14 cellular contexts compared by ENCODE assay signal in the genomic region with DNA sequence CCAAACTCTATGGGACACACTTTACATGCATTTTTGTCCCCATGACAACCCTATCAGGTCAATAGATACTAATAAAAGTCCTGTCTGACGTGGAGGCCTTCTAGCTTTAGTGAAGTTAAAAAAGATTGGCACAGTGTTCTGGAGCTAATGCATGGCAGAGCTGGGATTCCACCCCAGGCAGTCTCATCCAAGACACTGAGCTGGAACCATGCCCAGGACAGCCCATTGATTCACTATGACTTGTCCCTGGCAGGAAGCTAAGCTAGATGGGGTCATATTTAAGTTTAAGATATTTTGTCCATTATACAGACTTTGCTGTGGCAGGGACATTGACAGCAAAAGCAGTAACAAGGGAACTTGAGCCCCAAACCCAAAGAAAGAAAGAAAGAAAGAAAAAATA. TPM values are rescaled to one million over a fixed set of nuclear protein-coding genes. Genes with fewer than 3 reads are reported as not detected.
DNase-seq lines count a peak whose midpoint lies in the region; ATAC-seq, FAIRE-seq and TF ChIP-seq lines count a peak whose summit lies in the region.
"Had no signal": no experiment of that assay in that cellular context is flagged by ENCODE, and none has a peak within 500 bp of the region (broad histone marks: within the 10 kb centered on the region; RNA-seq: fewer than 3 reads in every experiment).

No MANE protein-coding gene starts in this region.

- H3K27me3 ChIP-seq in bronchial epithelial cell (ENCODE audit: control insufficient read depth, insufficient read depth, low read length) (no peaks in the 10 kb centered on the region), HepG2 (ENCODE audit: control insufficient read depth in 1 of 2, insufficient read depth in 2 of 2, low read length in 2 of 2) (no peaks in the 10 kb centered on the region)

- POLR2A ChIA-PET in HepG2 (lab: Yijun Ruan, JAX), result no interaction called here

- FAIRE-seq in bronchial epithelial cell (lab: Jason Lieb, UNC), result no peak
- FAIRE-seq in HepG2 (lab: Jason Lieb, UNC), result no peak

- DNase-seq in Daoy (ENCODE audit: low read depth) (peak; percentile 97), NCI-H1105 treated with DMSO at 0.1 percent for 48 hours (lab: John Stamatoyannopoulos, UW) (peak; percentile 16), bronchial epithelial cell (ENCODE audit: low read depth) (peak; percentile 98), HepG2 (ENCODE audit: low spot score) (no peak), GF-D8 (lab: John Stamatoyannopoulos, UW) (no peak), AML-193 (lab: John Stamatoyannopoulos, UW) (no peak)
- DNase-seq in activated CD4-positive, alpha-beta T cell treated with anti-CD3 and anti-CD28 coated beads for 48 hours, result no peak
- DNase-seq in activated effector memory CD4-positive, alpha-beta T cell treated with anti-CD3 and anti-CD28 coated beads, Interleukin-2, amount 50 U/mL, for 16 hours, result no peak
- DNase-seq: DMS79 treated with DMSO at 0.1 percent for 48 hours, KBM-7, NCI-H526 treated with DMSO at 0.1 percent for 48 hours, T-helper 1 cell had no signal

- no peaks in the 10 kb centered on the region for H3K9me3 ChIP-seq in HepG2 (ENCODE audit: low read length)

- TF ChIP-seq RAD21 in HepG2 (CRISPR knock-in tag; IDR thresholded peaks at IDR 0.05), result no peak

- H3K9ac ChIP-seq in HepG2 (ENCODE audit: insufficient read depth, low read depth, low read length), result no peak overlapping the region

- no peaks in the 10 kb centered on the region for H4K20me1 ChIP-seq in HepG2 (ENCODE audit: insufficient read depth, low read length)

- no peak overlapping the region for H3K4me2 ChIP-seq in HepG2 (ENCODE audit: low read depth, low read length)

- 93% methylated on average over 1 of the region's 1 CpG for WGBS in HepG2 (ENCODE audit: low lambda C conversion rate)

- no TSS peak for BruUV-seq in HepG2 (replicated peaks; lab: Mats Ljungman, UMichigan)

- in situ Hi-C loops in HepG2 (cut with HindIII; ENCODE audit: extremely low pct_ligation_motif_present, low pct_unique_long_range_greater_than_20kb), result no loop called here

- no peak for ATAC-seq in HepG2

- no peak overlapping the region for H2AFZ ChIP-seq in HepG2 (ENCODE audit: low read length)

- no peak overlapping the region for H3K27ac ChIP-seq in HepG2 (ENCODE audit: extremely low read length, insufficient read depth, low read length)

- CTCF ChIA-PET in HepG2 (lab: Yijun Ruan, JAX; ENCODE audit: low intra/inter-chr PET ratio, low total read pairs), result no interaction called here

- TF ChIP-seq CTCF in bronchial epithelial cell (IDR thresholded peaks at IDR 0.05; ENCODE audit: insufficient read depth, low read length, severe bottlenecking) (no peak), HepG2 (CRISPR knock-in tag; IDR thresholded peaks at IDR 0.05) (no peak)

- TF ChIP-seq EP300 in HepG2 (IDR thresholded peaks at IDR 0.05; ENCODE audit: low read depth in 2 of 2, low read length in 2 of 2) (no peak), HepG2 (CRISPR knock-in tag; IDR thresholded peaks at IDR 0.05; ENCODE audit: borderline replicate concordance) (no peak)

- no peak for TF ChIP-seq POLR2A in HepG2 (IDR thresholded peaks at IDR 0.05; ENCODE audit: insufficient read depth in 1 of 2, low read depth in 2 of 2, low read length in 2 of 2)

- H3K4me1 ChIP-seq in HepG2 (ENCODE audit: insufficient read depth, low read length), result peaks cover 23% of the 10 kb centered on the region

- no peaks in the 10 kb centered on the region for H3K79me2 ChIP-seq in HepG2 (ENCODE audit: insufficient read depth, low read length)

- H3K36me3 ChIP-seq in bronchial epithelial cell (ENCODE audit: control insufficient read depth, insufficient read depth, low read length) (no peaks in the 10 kb centered on the region), HepG2 (replicated peaks in 1 of 2; ENCODE audit: control insufficient read depth in 1 of 2, insufficient read depth in 2 of 2, low read length in 2 of 2) (peaks cover 0 to 5% of the 10 kb centered on the region in 2 experiments; a peak in 4 of 5 replicates)

- H3K4me3 ChIP-seq in bronchial epithelial cell (ENCODE audit: low read depth, low read length), result no peak overlapping the region
- H3K4me3 ChIP-seq in HepG2 (replicated peaks in 1 of 3; ENCODE audit: insufficient read depth in 1 of 3, low read depth in 2 of 3, low read length in 3 of 3), result no peak overlapping the region

- intact Hi-C loops in HepG2 (cut with micrococcal nuclease; ENCODE audit: unreplicated experiment), result no loop called here

TF ChIP-seq in HepG2, 621 proteins besides CTCF, POLR2A, EP300 and RAD21:
- TF ChIP-seq, protein P1, sequence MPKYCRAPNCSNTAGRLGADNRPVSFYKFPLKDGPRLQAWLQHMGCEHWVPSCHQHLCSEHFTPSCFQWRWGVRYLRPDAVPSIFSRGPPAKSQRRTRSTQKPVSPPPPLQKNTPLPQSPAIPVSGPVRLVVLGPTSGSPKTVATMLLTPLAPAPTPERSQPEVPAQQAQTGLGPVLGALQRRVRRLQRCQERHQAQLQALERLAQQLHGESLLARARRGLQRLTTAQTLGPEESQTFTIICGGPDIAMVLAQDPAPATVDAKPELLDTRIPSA (CRISPR knock-in tag; IDR thresholded peaks at IDR 0.05; ENCODE audit: borderline replicate concordance), result 0 out of 2 replicates have a peak, but pooled peaks have one; percentile 43
- no peak for TF ChIP-seq ZNF235 (CRISPR knock-in tag; IDR thresholded peaks at IDR 0.05; ENCODE audit: borderline replicate concordance)

RNA-seq across cellular contexts. Expression of a gene that starts 28.1 kb away (rescaled TPM):
- 2.2 and 9.3 TPM in 2 replicates for total RNA-seq in Daoy (2014; rRNA removed; shearing (Covaris generic))
- 0.53 and 1.2 TPM in 2 replicates for total RNA-seq in bronchial epithelial cell
- total RNA-seq in HepG2 (2016; rRNA removed; fragmentation: Illumina TruSeq; extraction: Trizol), result 13.2 and 27.4 TPM in 2 replicates
- 21.5 and 24.0 TPM in 2 replicates for total RNA-seq in HepG2 (2016; cell fraction: cytosol; rRNA removed; fragmentation: Illumina TruSeq; extraction: Trizol; ENCODE audit: low read depth)
- 11.2 and 26.5 TPM in 2 replicates for total RNA-seq in HepG2 (2016; cell fraction: insoluble cytoplasmic fraction; rRNA removed; fragmentation: Illumina TruSeq; extraction: Trizol)
- 16.2 and 16.4 TPM in 2 replicates for total RNA-seq in HepG2 (2016; cell fraction: membrane; rRNA removed; fragmentation: Illumina TruSeq; extraction: Trizol)
- total RNA-seq in HepG2 (2016; cell fraction: nucleus; rRNA removed; fragmentation: Illumina TruSeq; extraction: Trizol), result 87.8 and 88.1 TPM in 2 replicates
- polyA plus RNA-seq in HepG2 (2011; rRNA removed), result 8.6 and 9.3 TPM in 2 replicates
- polyA plus RNA-seq in HepG2 (2011; cell fraction: cytosol; rRNA removed), result 2.6 and 3.9 TPM in 2 replicates
- polyA plus RNA-seq in HepG2 (2011; cell fraction: nucleus; rRNA removed), result 28.3 and 28.6 TPM in 2 replicates
- 7.9 and 8.5 TPM in 2 replicates for polyA plus RNA-seq in HepG2 (2012)
- polyA plus RNA-seq in HepG2 (2016; cell fraction: cytosol; fragmentation: Illumina TruSeq; extraction: Trizol; ENCODE audit: low read depth), result 3.5 and 4.5 TPM in 2 replicates
- polyA plus RNA-seq in HepG2 (2016; cell fraction: insoluble cytoplasmic fraction; fragmentation: Illumina TruSeq; extraction: Trizol; ENCODE audit: low read depth), result 5.4 and 8.4 TPM in 2 replicates
- polyA plus RNA-seq in HepG2 (2016; cell fraction: membrane; fragmentation: Illumina TruSeq; extraction: Trizol; ENCODE audit: low read depth), result 4.9 and 5.2 TPM in 2 replicates
- 52.2 and 52.8 TPM in 2 replicates for polyA plus RNA-seq in HepG2 (2016; cell fraction: nucleus; fragmentation: Illumina TruSeq; extraction: Trizol; ENCODE audit: insufficient read depth, low read depth)
- polyA minus RNA-seq in HepG2 (2011; rRNA and poly(A)+ RNA removed; ENCODE audit: low replicate concordance), result 0.61 and 8.5 TPM in 2 replicates
- 4.9 and 5.1 TPM in 2 replicates for polyA minus RNA-seq in HepG2 (2011; cell fraction: cytosol; rRNA and poly(A)+ RNA removed)
- 136 TPM in 2 replicates for polyA minus RNA-seq in HepG2 (2011; cell fraction: nucleus; rRNA and poly(A)+ RNA removed)
- total RNA-seq: osteocyte had no signal

RNA-seq across cellular contexts. Expression of a gene that starts 28.5 kb away (rescaled TPM):
- total RNA-seq in Daoy (2014; rRNA removed; shearing (Covaris generic)), result 6.5 and 11.2 TPM in 2 replicates
- total RNA-seq in bronchial epithelial cell, result 4.9 and 5.3 TPM in 2 replicates
- total RNA-seq in HepG2 (2016; rRNA removed; fragmentation: Illumina TruSeq; extraction: Trizol), result 58.1 and 58.6 TPM in 2 replicates
- 14.5 and 16.1 TPM in 2 replicates for total RNA-seq in HepG2 (2016; cell fraction: cytosol; rRNA removed; fragmentation: Illumina TruSeq; extraction: Trizol; ENCODE audit: low read depth)
- 51.7 and 53.7 TPM in 2 replicates for total RNA-seq in HepG2 (2016; cell fraction: insoluble cytoplasmic fraction; rRNA removed; fragmentation: Illumina TruSeq; extraction: Trizol)
- 58.2 and 61.8 TPM in 2 replicates for total RNA-seq in HepG2 (2016; cell fraction: membrane; rRNA removed; fragmentation: Illumina TruSeq; extraction: Trizol)
- 59.1 and 60.1 TPM in 2 replicates for total RNA-seq in HepG2 (2016; cell fraction: nucleus; rRNA removed; fragmentation: Illumina TruSeq; extraction: Trizol)
- 43.4 and 47.6 TPM in 2 replicates for polyA plus RNA-seq in HepG2 (2011; rRNA removed)
- polyA plus RNA-seq in HepG2 (2011; cell fraction: cytosol; rRNA removed), result 41.8 and 44.7 TPM in 2 replicates
- 54.5 and 66.1 TPM in 2 replicates for polyA plus RNA-seq in HepG2 (2011; cell fraction: nucleus; rRNA removed)
- polyA plus RNA-seq in HepG2 (2012), result 32.0 and 32.4 TPM in 2 replicates
- polyA plus RNA-seq in HepG2 (2016; cell fraction: cytosol; fragmentation: Illumina TruSeq; extraction: Trizol; ENCODE audit: low read depth), result 9.3 and 9.9 TPM in 2 replicates
- polyA plus RNA-seq in HepG2 (2016; cell fraction: insoluble cytoplasmic fraction; fragmentation: Illumina TruSeq; extraction: Trizol; ENCODE audit: low read depth), result 93.1 and 102 TPM in 2 replicates
- 37.3 and 39.0 TPM in 2 replicates for polyA plus RNA-seq in HepG2 (2016; cell fraction: membrane; fragmentation: Illumina TruSeq; extraction: Trizol; ENCODE audit: low read depth)
- 98.8 and 112 TPM in 2 replicates for polyA plus RNA-seq in HepG2 (2016; cell fraction: nucleus; fragmentation: Illumina TruSeq; extraction: Trizol; ENCODE audit: insufficient read depth, low read depth)
- 4.0 and 60.9 TPM in 2 replicates for polyA minus RNA-seq in HepG2 (2011; rRNA and poly(A)+ RNA removed; ENCODE audit: low replicate concordance)
- polyA minus RNA-seq in HepG2 (2011; cell fraction: cytosol; rRNA and poly(A)+ RNA removed), result 54.0 and 57.6 TPM in 2 replicates
- 76.0 and 85.0 TPM in 2 replicates for polyA minus RNA-seq in HepG2 (2011; cell fraction: nucleus; rRNA and poly(A)+ RNA removed)
- total RNA-seq: osteocyte, temporal lobe had no signal

Comparison
In these comparisons a context has a peak if more than half of its experiments do, and no peak if none do; other contexts are left out.
1. DNase-seq: peak in Daoy (single experiment), NCI-H1105 treated with DMSO at 0.1 percent for 48 hours (single experiment) and bronchial epithelial cell (single experiment); none in HepG2 (single experiment), GF-D8 (single experiment), AML-193 (0 of 2), activated CD4-positive, alpha-beta T cell treated with anti-CD3 and anti-CD28 coated beads for 48 hours (single experiment) and activated effector memory CD4-positive, alpha-beta T cell treated with anti-CD3 and anti-CD28 coated beads, Interleukin-2, amount 50 U/mL, for 16 hours (single experiment).